15 cellular contexts compared by ENCODE assay signal in the genomic region with DNA sequence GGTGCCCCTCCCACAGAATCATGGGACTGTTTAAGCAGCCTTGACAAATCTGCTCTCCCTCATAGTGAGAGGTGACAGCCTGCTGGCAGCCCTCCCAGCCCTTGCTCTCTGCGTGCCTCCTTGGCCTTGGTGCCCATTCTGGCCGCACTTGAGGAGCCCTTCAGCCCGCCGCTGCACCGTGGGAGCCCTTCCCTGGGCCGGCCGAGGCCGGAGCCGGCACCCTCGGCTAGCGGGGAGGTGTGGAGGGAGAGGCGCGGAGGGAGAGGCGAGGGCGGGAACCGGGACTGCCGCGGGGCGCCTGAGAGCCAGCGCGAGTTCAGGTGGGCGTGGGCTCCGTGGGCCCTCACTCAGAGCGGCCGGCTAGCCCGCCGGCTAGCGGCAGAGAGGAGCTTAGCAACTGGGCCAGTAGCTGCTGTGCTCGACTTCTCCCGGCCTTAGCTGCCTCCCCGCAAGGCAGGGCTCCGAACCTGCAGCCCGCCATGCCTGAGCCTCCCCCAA.
"Had no signal": no experiment of that assay in that cellular context is flagged by ENCODE, and none has a peak within 500 bp of the region (broad histone marks: within the 10 kb centered on the region; RNA-seq: fewer than 3 reads in every experiment).

No MANE protein-coding gene starts in this region.

- DNase-seq: activated effector memory CD4-positive, alpha-beta T cell treated with Interleukin-2 at 50 U/mL for 16 hours; activated T-cell treated with anti-CD3 and anti-CD28 coated beads, Interleukin-2, amount 50 U/mL, for 1 hour; cerebellar nuclear complex; esophagus squamous epithelium; foreskin fibroblast; left ventricle myocardium superior; nephron progenitor cell; stimulated activated CD4-positive, alpha-beta T cell treated with anti-CD3 and anti-CD28 coated beads, Interleukin-4, amount 100 ng/mL, for 24 hours; stimulated activated naive CD8-positive, alpha-beta T cell treated with anti-CD3 and anti-CD28 coated beads, Interleukin-15, amount 100 ng/mL, for 72 hours had no signal

- H3K27ac ChIP-seq: body of pancreas, esophagus squamous epithelium, heart left ventricle, ovary, vagina had no signal

- H3K36me3 Mint-ChIP-seq: activated naive CD4-positive, alpha-beta T cell treated with anti-CD3 and anti-CD28 coated beads, Interleukin-2, amount 50 U/mL, for 24 hours had no signal

- H3K9me3 ChIP-seq: body of pancreas, esophagus squamous epithelium, heart left ventricle, ovary, vagina had no signal

- H3K4me3 Mint-ChIP-seq: activated naive CD4-positive, alpha-beta T cell treated with anti-CD3 and anti-CD28 coated beads, Interleukin-2, amount 50 U/mL, for 24 hours; nephron progenitor cell; stimulated activated naive CD8-positive, alpha-beta T cell treated with anti-CD3 and anti-CD28 coated beads, Interleukin-15, amount 100 ng/mL, for 72 hours had no signal

- H3K27me3 ChIP-seq: body of pancreas, esophagus squamous epithelium, heart left ventricle, ovary, vagina had no signal

- H3K36me3 ChIP-seq: esophagus squamous epithelium, heart left ventricle, ovary, vagina had no signal

- H3K4me3 ChIP-seq: body of pancreas, esophagus squamous epithelium, ovary, vagina had no signal

- H3K4me1 ChIP-seq: vagina had no signal

- H3K4me1 Mint-ChIP-seq: activated naive CD4-positive, alpha-beta T cell treated with anti-CD3 and anti-CD28 coated beads, Interleukin-2, amount 50 U/mL, for 24 hours; stimulated activated naive CD8-positive, alpha-beta T cell treated with anti-CD3 and anti-CD28 coated beads, Interleukin-15, amount 100 ng/mL, for 72 hours had no signal

- ATAC-seq: activated CD4-positive, CD25-positive, alpha-beta regulatory T cell treated with anti-CD3 and anti-CD28 coated beads, Interleukin-2, amount 50 U/mL, for 24 hours; body of pancreas; left ventricle myocardium superior; stimulated activated naive CD8-positive, alpha-beta T cell treated with anti-CD3 and anti-CD28 coated beads, Interleukin-15, amount 100 ng/mL, for 72 hours had no signal

- H3K27me3 Mint-ChIP-seq: activated naive CD4-positive, alpha-beta T cell treated with anti-CD3 and anti-CD28 coated beads, Interleukin-2, amount 50 U/mL, for 24 hours; stimulated activated naive CD8-positive, alpha-beta T cell treated with anti-CD3 and anti-CD28 coated beads, Interleukin-15, amount 100 ng/mL, for 72 hours had no signal

- H3K9me3 Mint-ChIP-seq: activated naive CD4-positive, alpha-beta T cell treated with anti-CD3 and anti-CD28 coated beads, Interleukin-2, amount 50 U/mL, for 24 hours; nephron progenitor cell; stimulated activated naive CD8-positive, alpha-beta T cell treated with anti-CD3 and anti-CD28 coated beads, Interleukin-15, amount 100 ng/mL, for 72 hours had no signal

- H3K27ac Mint-ChIP-seq: activated naive CD4-positive, alpha-beta T cell treated with anti-CD3 and anti-CD28 coated beads, Interleukin-2, amount 50 U/mL, for 24 hours; nephron progenitor cell; stimulated activated naive CD8-positive, alpha-beta T cell treated with anti-CD3 and anti-CD28 coated beads, Interleukin-15, amount 100 ng/mL, for 72 hours had no signal
